Comparison of ENCODE assay signal across 22 cellular contexts in the genomic region with DNA sequence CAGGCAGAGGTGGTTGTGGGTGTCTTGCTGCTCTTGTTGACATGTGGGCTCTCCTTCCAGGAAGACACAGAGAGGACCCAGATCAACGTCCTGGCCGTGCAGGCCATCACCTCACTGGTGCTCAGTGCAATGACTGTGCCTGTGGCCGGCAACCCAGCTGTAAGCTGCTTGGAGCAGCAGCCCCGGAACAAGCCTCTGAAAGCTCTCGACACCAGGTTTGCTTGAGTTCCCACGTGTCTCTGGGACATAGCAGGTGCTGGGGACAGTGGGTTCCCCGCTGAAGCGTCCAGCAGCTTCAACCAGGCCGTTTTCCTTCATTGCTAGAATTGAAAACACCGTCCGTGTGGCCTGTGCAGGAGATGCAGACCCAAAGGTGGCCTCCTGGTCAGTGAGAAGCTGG. TPM values are rescaled to one million over a fixed set of nuclear protein-coding genes. Genes with fewer than 3 reads are reported as not detected.
DNase-seq lines count a peak whose midpoint lies in the region; ATAC-seq and TF ChIP-seq lines count a peak whose summit lies in the region.
"Had no signal": no experiment of that assay in that cellular context is flagged by ENCODE, and none has a peak within 500 bp of the region (broad histone marks: within the 10 kb centered on the region; RNA-seq: fewer than 3 reads in every experiment).

No MANE protein-coding gene starts in this region.

- no peak for ATAC-seq in psoas muscle
- ATAC-seq: CD8-positive, alpha-beta T cell; Panc1 had no signal

- no peaks in the 10 kb centered on the region for H3K9me3 Mint-ChIP-seq in activated CD4-positive, alpha-beta T cell treated with anti-CD3 and anti-CD28 coated beads, Interleukin-2, amount 10 ng/mL, durations not matched to agents 7 days and 5 days
- no peaks in the 10 kb centered on the region for H3K9me3 Mint-ChIP-seq in activated CD4-positive, alpha-beta T cell treated with anti-CD3 and anti-CD28 coated beads, Interleukin-2, amount 10 ng/mL, durations not matched to agents 24 days and 14 days
- H3K9me3 Mint-ChIP-seq in CD14-positive monocyte (peaks cover 0 to 2% (median 0%) of the 10 kb centered on the region in 7 donors), MCF 10A (ENCODE audit: unreplicated experiment) (no peaks in the 10 kb centered on the region)
- H3K9me3 Mint-ChIP-seq: CD8-positive, alpha-beta T cell; H9; HFFc6 had no signal

- H3K27ac ChIP-seq in left ventricle myocardium inferior (replicated peaks) = no peak overlapping the region
- no peak overlapping the region for H3K27ac ChIP-seq in psoas muscle
- H3K27ac ChIP-seq in prostate gland = no peak overlapping the region
- H3K27ac ChIP-seq: 22Rv1; BLaER1 treated with 17β-estradiol and CSF1 and Interleukin-3, amounts not matched to agents 10 nM and 100 nM; SJSA1 had no signal

- peaks cover 84% of the 10 kb centered on the region for H3K36me3 ChIP-seq in left ventricle myocardium inferior
- peaks cover 0 to 88% of the 10 kb centered on the region in 2 donors for H3K36me3 ChIP-seq in psoas muscle (ENCODE audit: insufficient read depth in 1 of 2, low read depth in 1 of 2)
- peaks cover 0 to 4% of the 10 kb centered on the region in 2 donors for H3K36me3 ChIP-seq in prostate gland

- H3K4me1 Mint-ChIP-seq in activated CD4-positive, alpha-beta T cell treated with anti-CD3 and anti-CD28 coated beads, Interleukin-2, amount 10 ng/mL, durations not matched to agents 7 days and 5 days = peaks cover 20% of the 10 kb centered on the region
- peaks cover 4% of the 10 kb centered on the region for H3K4me1 Mint-ChIP-seq in activated CD4-positive, alpha-beta T cell treated with anti-CD3 and anti-CD28 coated beads, Interleukin-2, amount 10 ng/mL, durations not matched to agents 24 days and 14 days
- H3K4me1 Mint-ChIP-seq in CD14-positive monocyte (peaks cover 51% of the 10 kb centered on the region), MCF 10A (ENCODE audit: insufficient read depth, unreplicated experiment) (no peaks in the 10 kb centered on the region)
- H3K4me1 Mint-ChIP-seq: H9 had no signal

- no peaks in the 10 kb centered on the region for H3K27me3 Mint-ChIP-seq in activated CD4-positive, alpha-beta T cell treated with anti-CD3 and anti-CD28 coated beads, Interleukin-2, amount 10 ng/mL, durations not matched to agents 7 days and 5 days
- H3K27me3 Mint-ChIP-seq in activated CD4-positive, alpha-beta T cell treated with anti-CD3 and anti-CD28 coated beads, Interleukin-2, amount 10 ng/mL, durations not matched to agents 24 days and 14 days = no peaks in the 10 kb centered on the region
- H3K27me3 Mint-ChIP-seq in CD14-positive monocyte (ENCODE audit: low read depth in 3 of 3) (peaks cover 0 to 4% (median 2%) of the 10 kb centered on the region in 3 donors), MCF 10A (ENCODE audit: insufficient read depth, unreplicated experiment) (no peaks in the 10 kb centered on the region)

- no peak for TF ChIP-seq CTCF in CD14-positive monocyte (IDR thresholded peaks at IDR 0.05)
- TF ChIP-seq CTCF in left ventricle myocardium inferior (IDR thresholded peaks at IDR 0.05; ENCODE audit: borderline replicate concordance) = no peak
- TF ChIP-seq CTCF in psoas muscle (IDR thresholded peaks at IDR 0.05) = no peak
- TF ChIP-seq CTCF in MCF 10A (IDR thresholded peaks at IDR 0.05; ENCODE audit: unreplicated experiment) = no peak
- no peak for TF ChIP-seq CTCF in prostate gland (IDR thresholded peaks at IDR 0.05)

- H3K36me3 Mint-ChIP-seq in activated CD4-positive, alpha-beta T cell treated with anti-CD3 and anti-CD28 coated beads, Interleukin-2, amount 10 ng/mL, durations not matched to agents 7 days and 5 days (ENCODE audit: low read depth) = peaks cover 35% of the 10 kb centered on the region
- H3K36me3 Mint-ChIP-seq in activated CD4-positive, alpha-beta T cell treated with anti-CD3 and anti-CD28 coated beads, Interleukin-2, amount 10 ng/mL, durations not matched to agents 24 days and 14 days (ENCODE audit: low read depth) = peaks cover 51% of the 10 kb centered on the region
- H3K36me3 Mint-ChIP-seq in CD14-positive monocyte (peaks cover 62 to 72% of the 10 kb centered on the region in 2 donors), MCF 10A (ENCODE audit: insufficient read depth, unreplicated experiment) (peaks cover 46% of the 10 kb centered on the region)

- intact Hi-C loops in activated CD4-positive, alpha-beta T cell treated with anti-CD3 and anti-CD28 coated beads, Interleukin-2, amount 10 ng/mL, durations not matched to agents 24 days and 14 days (cut with micrococcal nuclease) = no loop called here
- intact Hi-C loops in CD14-positive monocyte (cut with micrococcal nuclease) = no loop called here
- intact Hi-C loops in left ventricle myocardium inferior (cut with micrococcal nuclease) = no loop called here
- intact Hi-C loops in psoas muscle (cut with DNase I) = no loop called here
- intact Hi-C loops in MCF 10A (cut with micrococcal nuclease) = no loop called here
- intact Hi-C loops in prostate gland (cut with DNase I) = no loop called here

- no TSS peak for BruUV-seq in MCF 10A (replicated peaks; lab: Mats Ljungman, UMichigan)

- 93 to 95% (median 95%) methylated on average over 11 of the region's 11 CpGs for WGBS in psoas muscle, 3 donors
- 93% methylated on average over 11 of the region's 11 CpGs for WGBS in prostate gland

- H3K4me3 Mint-ChIP-seq in activated CD4-positive, alpha-beta T cell treated with anti-CD3 and anti-CD28 coated beads, Interleukin-2, amount 10 ng/mL, durations not matched to agents 7 days and 5 days = no peak overlapping the region
- H3K4me3 Mint-ChIP-seq in activated CD4-positive, alpha-beta T cell treated with anti-CD3 and anti-CD28 coated beads, Interleukin-2, amount 10 ng/mL, durations not matched to agents 24 days and 14 days = no peak overlapping the region
- H3K4me3 Mint-ChIP-seq in CD14-positive monocyte = no peak overlapping the region
- H3K4me3 Mint-ChIP-seq in MCF 10A (ENCODE audit: unreplicated experiment) = no peak overlapping the region
- H3K4me3 Mint-ChIP-seq: CD8-positive, alpha-beta T cell; H9; HFFc6 had no signal

- no peak for DNase-seq in activated CD4-positive, alpha-beta T cell treated with anti-CD3 and anti-CD28 coated beads, Interleukin-2, amount 10 ng/mL, durations not matched to agents 7 days and 5 days
- DNase-seq in activated CD4-positive, alpha-beta T cell treated with anti-CD3 and anti-CD28 coated beads, Interleukin-2, amount 10 ng/mL, durations not matched to agents 24 days and 14 days = no peak
- DNase-seq in CD14-positive monocyte (ENCODE audit: low spot score) (peak; percentile 35), left ventricle myocardium inferior (peak; percentile 6), psoas muscle (peak; percentile 3 to 44), MCF 10A (ENCODE audit: unreplicated experiment) (no peak), NOMO-1 treated with DMSO at 0.1 percent for 48 hours (lab: John Stamatoyannopoulos, UW; ENCODE audit: unreplicated experiment) (no peak), prostate gland (ENCODE audit: low spot score) (no peak)
- DNase-seq: CD8-positive, alpha-beta T cell; DMS153; H9; HFFc6; NCI-H1092; NCI-H146; NCI-H2029; NCI-H2227 treated with DMSO at 0.1 percent for 48 hours; NCI-H510A treated with DMSO at 0.1 percent for 48 hours; NCI-H748 treated with DMSO at 0.1 percent for 48 hours had no signal

- CTCF ChIA-PET in activated CD4-positive, alpha-beta T cell treated with anti-CD3 and anti-CD28 coated beads, Interleukin-2, amount 10 ng/mL, durations not matched to agents 7 days and 5 days (lab: Charles Lee) = interaction anchor here (1.6 kb wide), 1 partner anchor 18 kb away, joined by 3 read pairs; no protein-coding TSS in a partner anchor
- CTCF ChIA-PET in MCF 10A (lab: Yijun Ruan, JAX) = no interaction called here

- H3K27ac Mint-ChIP-seq in activated CD4-positive, alpha-beta T cell treated with anti-CD3 and anti-CD28 coated beads, Interleukin-2, amount 10 ng/mL, durations not matched to agents 7 days and 5 days = peak overlapping the region; percentile 71
- no peak overlapping the region for H3K27ac Mint-ChIP-seq in activated CD4-positive, alpha-beta T cell treated with anti-CD3 and anti-CD28 coated beads, Interleukin-2, amount 10 ng/mL, durations not matched to agents 24 days and 14 days
- H3K27ac Mint-ChIP-seq in CD14-positive monocyte = peak overlapping the region; percentile 86 to 99 (median 99)
- no peak overlapping the region for H3K27ac Mint-ChIP-seq in MCF 10A (ENCODE audit: low read depth, unreplicated experiment)
- H3K27ac Mint-ChIP-seq: CD8-positive, alpha-beta T cell; HFFc6 had no signal

- no peak for TF ChIP-seq POLR2A in prostate gland (IDR thresholded peaks at IDR 0.05)

- H3K4me3 ChIP-seq in left ventricle myocardium inferior (no peak overlapping the region), psoas muscle (no peak overlapping the region), prostate gland (no peak overlapping the region)
- H3K4me3 ChIP-seq: BLaER1 treated with 17β-estradiol and CSF1 and Interleukin-3, amounts not matched to agents 10 nM and 100 nM; SJSA1 had no signal

- POLR2A ChIA-PET in activated CD4-positive, alpha-beta T cell treated with anti-CD3 and anti-CD28 coated beads, Interleukin-2, amount 10 ng/mL, durations not matched to agents 7 days and 5 days (lab: Charles Lee) = no interaction called here
- POLR2A ChIA-PET in MCF 10A (lab: Yijun Ruan, JAX) = interaction anchor here (1.6 kb wide), 1 partner anchor 68 kb away, joined by 3 read pairs; no protein-coding TSS in a partner anchor

- H3K9me3 ChIP-seq in left ventricle myocardium inferior (replicated peaks) (no peaks in the 10 kb centered on the region), psoas muscle (no peaks in the 10 kb centered on the region), prostate gland (no peaks in the 10 kb centered on the region)
- H3K9me3 ChIP-seq: BLaER1 treated with 17β-estradiol and CSF1 and Interleukin-3, amounts not matched to agents 10 nM and 100 nM; SJSA1 had no signal

- H3K4me1 ChIP-seq in left ventricle myocardium inferior (peaks cover 30% of the 10 kb centered on the region), psoas muscle (peaks cover 30% of the 10 kb centered on the region), prostate gland (replicated peaks) (no peaks in the 10 kb centered on the region)

- no peaks in the 10 kb centered on the region for H3K27me3 ChIP-seq in left ventricle myocardium inferior (ENCODE audit: low read depth)
- H3K27me3 ChIP-seq in psoas muscle (ENCODE audit: insufficient read depth in 3 of 3, low read length in 2 of 3) = no peaks in the 10 kb centered on the region
- H3K27me3 ChIP-seq in prostate gland (replicated peaks; ENCODE audit: insufficient read depth) = no peaks in the 10 kb centered on the region
- H3K27me3 ChIP-seq: BLaER1 treated with 17β-estradiol and CSF1 and Interleukin-3, amounts not matched to agents 10 nM and 100 nM; SJSA1 had no signal

RNA-seq across cellular contexts. Expression of gene MSANTD1, which starts 25.6 kb away (rescaled TPM):
- under 1 TPM; 0.87 to 0.94 TPM for total RNA-seq in activated CD4-positive, alpha-beta T cell treated with anti-CD3 and anti-CD28 coated beads, Interleukin-2, amount 10 ng/mL, durations not matched to agents 7 days and 5 days
- 0.62 and 0.70 TPM in 2 replicates for total RNA-seq in activated CD4-positive, alpha-beta T cell treated with anti-CD3 and anti-CD28 coated beads, Interleukin-2, amount 10 ng/mL, durations not matched to agents 24 days and 14 days
- polyA plus RNA-seq in CD14-positive monocyte = not detected
- 0.44 TPM for total RNA-seq in left ventricle myocardium inferior
- total RNA-seq in psoas muscle = under 1 TPM; 0.25 to 0.94 (median 0.70) TPM
- polyA plus RNA-seq in psoas muscle = under 1 TPM; 0.11 to 0.34 (median 0.27) TPM
- total RNA-seq in MCF 10A (2022) = 0.37 and 0.66 TPM in 2 replicates
- 1 to 10 TPM; 1.2 to 4.4 TPM for total RNA-seq in prostate gland

Comparison
In these comparisons a context has a peak if more than half of its experiments do, and no peak if none do; other contexts are left out.
1. H3K27ac Mint-ChIP-seq: peak in activated CD4-positive, alpha-beta T cell treated with anti-CD3 and anti-CD28 coated beads, Interleukin-2, amount 10 ng/mL, durations not matched to agents 7 days and 5 days (single experiment) and CD14-positive monocyte (7 of 7); none in activated CD4-positive, alpha-beta T cell treated with anti-CD3 and anti-CD28 coated beads, Interleukin-2, amount 10 ng/mL, durations not matched to agents 24 days and 14 days (single experiment) and MCF 10A (single experiment).
2. DNase-seq: peak in CD14-positive monocyte (single experiment), left ventricle myocardium inferior (single experiment) and psoas muscle (2 of 2); none in activated CD4-positive, alpha-beta T cell treated with anti-CD3 and anti-CD28 coated beads, Interleukin-2, amount 10 ng/mL, durations not matched to agents 7 days and 5 days (single experiment), activated CD4-positive, alpha-beta T cell treated with anti-CD3 and anti-CD28 coated beads, Interleukin-2, amount 10 ng/mL, durations not matched to agents 24 days and 14 days (single experiment), MCF 10A (single experiment), NOMO-1 treated with DMSO at 0.1 percent for 48 hours (single experiment) and prostate gland (single experiment).